Comparison of ENCODE assay signal across 9 cellular contexts in the genomic region with DNA sequence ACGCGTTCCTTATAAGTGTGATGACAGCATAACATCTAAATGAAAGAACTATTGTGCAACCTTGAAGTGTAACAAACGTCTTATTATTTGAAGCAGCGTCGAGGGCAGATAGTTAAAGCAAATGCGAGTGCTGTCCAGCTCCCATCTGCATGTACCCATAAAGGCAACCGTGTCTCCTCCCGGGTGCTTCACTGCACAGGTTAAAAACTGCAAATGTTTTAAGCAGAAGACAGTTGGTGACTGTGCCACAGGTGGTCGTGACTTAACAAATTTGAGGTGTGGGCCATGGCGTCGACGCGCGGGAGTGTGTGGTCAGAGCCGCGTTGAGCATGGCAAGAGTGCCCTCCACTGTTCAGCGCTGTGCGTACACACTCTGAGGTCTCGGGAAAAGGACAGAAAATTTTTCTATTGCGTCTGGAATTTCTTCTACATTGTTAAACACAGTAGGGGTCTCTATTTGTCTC. TPM values are rescaled to one million over a fixed set of nuclear protein-coding genes. Genes with fewer than 3 reads are reported as not detected.
DNase-seq lines count a peak whose midpoint lies in the region; ATAC-seq, FAIRE-seq and TF ChIP-seq lines count a peak whose summit lies in the region.
"Had no signal": no experiment of that assay in that cellular context is flagged by ENCODE, and none has a peak within 500 bp of the region (broad histone marks: within the 10 kb centered on the region; RNA-seq: fewer than 3 reads in every experiment).

No MANE protein-coding gene starts in this region.

- H3K9ac ChIP-seq in astrocyte (ENCODE audit: low read length) (no peak overlapping the region), HepG2 (ENCODE audit: insufficient read depth, low read depth, low read length) (no peak overlapping the region)

- H4K20me1 ChIP-seq in astrocyte (ENCODE audit: insufficient read depth, low read length) (peaks cover 5% of the 10 kb centered on the region), HepG2 (ENCODE audit: insufficient read depth, low read length) (no peaks in the 10 kb centered on the region)

- intact Hi-C loops in HepG2 (cut with micrococcal nuclease; ENCODE audit: unreplicated experiment) = loop anchor here (2.0 kb wide), 1 partner anchor 327 kb away; no protein-coding TSS in a partner anchor

- H3K9me3 Mint-ChIP-seq in astrocyte (ENCODE audit: unreplicated experiment) = no peaks in the 10 kb centered on the region

- TF ChIP-seq EP300 in HepG2 (IDR thresholded peaks at IDR 0.05; ENCODE audit: low read depth in 2 of 2, low read length in 2 of 2) = no peak
- no peak for TF ChIP-seq EP300 in HepG2 (CRISPR knock-in tag; IDR thresholded peaks at IDR 0.05; ENCODE audit: borderline replicate concordance)

- no peaks in the 10 kb centered on the region for H3K36me3 Mint-ChIP-seq in astrocyte (ENCODE audit: low read depth, unreplicated experiment)

- CTCF ChIA-PET in HepG2 (lab: Yijun Ruan, JAX; ENCODE audit: low intra/inter-chr PET ratio, low total read pairs) = interaction anchor here (0.6 to 1.5 kb wide), 3 partner anchors 326 to 1086 kb away, joined by 3 read pairs; no protein-coding TSS in a partner anchor

- H3K4me1 ChIP-seq in astrocyte (ENCODE audit: insufficient read depth, low read length) (peaks cover 11% of the 10 kb centered on the region), HepG2 (ENCODE audit: insufficient read depth, low read length) (no peaks in the 10 kb centered on the region)

- FAIRE-seq in astrocyte (lab: Jason Lieb, UNC) = no peak
- peak; percentile 49 for FAIRE-seq in HepG2 (lab: Jason Lieb, UNC)
- FAIRE-seq: colon had no signal

- POLR2A ChIA-PET in HepG2 (lab: Yijun Ruan, JAX) = no interaction called here

- peaks cover 11% of the 10 kb centered on the region for H3K4me1 Mint-ChIP-seq in astrocyte (ENCODE audit: low read depth, unreplicated experiment)

- peak; percentile 71 for TF ChIP-seq CTCF in astrocyte (IDR thresholded peaks at IDR 0.05; ENCODE audit: insufficient read depth, low read depth, low read length)
- peak; percentile 80 for TF ChIP-seq CTCF in HepG2 (CRISPR knock-in tag; IDR thresholded peaks at IDR 0.05)

- H3K4me2 ChIP-seq in astrocyte (ENCODE audit: low read length) = peak overlapping the region; percentile 84
- no peak overlapping the region for H3K4me2 ChIP-seq in HepG2 (ENCODE audit: low read depth, low read length)

- H3K27ac ChIP-seq in astrocyte (ENCODE audit: low read depth, low read length) (no peak overlapping the region), HepG2 (ENCODE audit: extremely low read length, insufficient read depth, low read length) (no peak overlapping the region)

- no peak for TF ChIP-seq POLR2A in HepG2 (IDR thresholded peaks at IDR 0.05; ENCODE audit: insufficient read depth in 1 of 2, low read depth in 2 of 2, low read length in 2 of 2)

- DNase-seq in DMS53 treated with DMSO at 0.1 percent for 48 hours (lab: John Stamatoyannopoulos, UW; ENCODE audit: unreplicated experiment) (peak; percentile 36), M059J (ENCODE audit: low read depth) (peak; percentile 21), astrocyte (ENCODE audit: low read depth) (peak; percentile 66), HepG2 (ENCODE audit: low spot score) (peak; percentile 17), EL (no peak), ureter (ENCODE audit: low spot score) (no peak)

- 28% methylated on average over 10 of the region's 20 CpGs for WGBS in HepG2 (ENCODE audit: low lambda C conversion rate)

- peak; percentile 30; the same call in 1 of the 2 replicates for TF ChIP-seq RAD21 in HepG2 (CRISPR knock-in tag; IDR thresholded peaks at IDR 0.05)

- H3K27me3 Mint-ChIP-seq in astrocyte (ENCODE audit: low read depth, unreplicated experiment) = peaks cover 4% of the 10 kb centered on the region

- H3K36me3 ChIP-seq in astrocyte (ENCODE audit: insufficient read depth, low read length) (no peaks in the 10 kb centered on the region), HepG2 (replicated peaks in 1 of 2; ENCODE audit: control insufficient read depth in 1 of 2, insufficient read depth in 2 of 2, low read length in 2 of 2) (no peaks in the 10 kb centered on the region)

- no peak overlapping the region for H2AFZ ChIP-seq in astrocyte (ENCODE audit: low read depth, low read length)
- no peak overlapping the region for H2AFZ ChIP-seq in HepG2 (ENCODE audit: low read length)

- peak overlapping the region; percentile 75 for H3K4me3 Mint-ChIP-seq in astrocyte (ENCODE audit: unreplicated experiment)

- peak overlapping the region; percentile 81 for H3K27ac Mint-ChIP-seq in astrocyte (ENCODE audit: unreplicated experiment)

- H3K79me2 ChIP-seq in astrocyte (ENCODE audit: insufficient read depth, low read length) (peaks cover 48% of the 10 kb centered on the region), HepG2 (ENCODE audit: insufficient read depth, low read length) (no peaks in the 10 kb centered on the region)

- H3K4me3 ChIP-seq in astrocyte (ENCODE audit: insufficient read depth, low read depth, low read length) = peak overlapping the region; percentile 56
- no peak overlapping the region for H3K4me3 ChIP-seq in HepG2 (replicated peaks in 1 of 3; ENCODE audit: insufficient read depth in 1 of 3, low read depth in 2 of 3, low read length in 3 of 3)

- peak; percentile 92 for ATAC-seq in HepG2
- no peak for ATAC-seq in GM18498 (IDR thresholded peaks at IDR 0.05; ENCODE audit: unreplicated experiment)
- ATAC-seq in activated CD4-positive, CD25-positive, alpha-beta regulatory T cell treated with anti-CD3 and anti-CD28 coated beads, Interleukin-2, amount 50 U/mL, for 24 hours = no peak

- H3K27me3 ChIP-seq in astrocyte (ENCODE audit: insufficient read depth, low read length) (peaks cover 36% of the 10 kb centered on the region), HepG2 (ENCODE audit: control insufficient read depth in 1 of 2, insufficient read depth in 2 of 2, low read length in 2 of 2) (peaks cover 0 to 9% of the 10 kb centered on the region in 2 experiments)

- BruUV-seq in HepG2 (replicated peaks; lab: Mats Ljungman, UMichigan) = no TSS peak

- in situ Hi-C loops in HepG2 (cut with HindIII; ENCODE audit: extremely low pct_ligation_motif_present, low pct_unique_long_range_greater_than_20kb) = loop anchor here (10.0 to 25.0 kb wide), 3 partner anchors 324 to 1221 kb away; no protein-coding TSS in a partner anchor

- no peaks in the 10 kb centered on the region for H3K9me3 ChIP-seq in astrocyte (ENCODE audit: insufficient read depth, low read depth, low read length)
- no peaks in the 10 kb centered on the region for H3K9me3 ChIP-seq in HepG2 (ENCODE audit: low read length)

TF ChIP-seq in HepG2, 621 proteins besides CTCF, POLR2A, EP300 and RAD21 (continues in another document):
- no peak for TF ChIP-seq ZNF274 (CRISPR knock-in tag; IDR thresholded peaks at IDR 0.05)
- no peak for TF ChIP-seq ZBTB7B (CRISPR knock-in tag; IDR thresholded peaks at IDR 0.05)

RNA-seq across cellular contexts. Expression of a gene that starts 6.4 kb away (rescaled TPM):
- not detected in 2 replicates for total RNA-seq in M059J (2014; rRNA removed; shearing (Covaris generic))
- 6.8 and 7.7 TPM in 2 replicates for total RNA-seq in astrocyte
- total RNA-seq in HepG2 (2016; rRNA removed; fragmentation: Illumina TruSeq; extraction: Trizol) = not detected in 2 replicates
- total RNA-seq in HepG2 (2016; cell fraction: cytosol; rRNA removed; fragmentation: Illumina TruSeq; extraction: Trizol; ENCODE audit: low read depth) = not detected in 2 replicates
- total RNA-seq in HepG2 (2016; cell fraction: insoluble cytoplasmic fraction; rRNA removed; fragmentation: Illumina TruSeq; extraction: Trizol) = not detected in 2 replicates
- not detected in 2 replicates for total RNA-seq in HepG2 (2016; cell fraction: membrane; rRNA removed; fragmentation: Illumina TruSeq; extraction: Trizol)
- not detected in 2 replicates for total RNA-seq in HepG2 (2016; cell fraction: nucleus; rRNA removed; fragmentation: Illumina TruSeq; extraction: Trizol)
- polyA plus RNA-seq in HepG2 (2011; rRNA removed) = not detected in 2 replicates
- not detected in 2 replicates for polyA plus RNA-seq in HepG2 (2011; cell fraction: cytosol; rRNA removed)
- polyA plus RNA-seq in HepG2 (2011; cell fraction: nucleus; rRNA removed) = not detected in 2 replicates
- not detected in 2 replicates for polyA plus RNA-seq in HepG2 (2012)
- polyA plus RNA-seq in HepG2 (2016; cell fraction: cytosol; fragmentation: Illumina TruSeq; extraction: Trizol; ENCODE audit: low read depth) = not detected in 2 replicates
- polyA plus RNA-seq in HepG2 (2016; cell fraction: insoluble cytoplasmic fraction; fragmentation: Illumina TruSeq; extraction: Trizol; ENCODE audit: low read depth) = not detected in 2 replicates
- polyA plus RNA-seq in HepG2 (2016; cell fraction: membrane; fragmentation: Illumina TruSeq; extraction: Trizol; ENCODE audit: low read depth) = not detected in 2 replicates
- not detected in 2 replicates for polyA plus RNA-seq in HepG2 (2016; cell fraction: nucleus; fragmentation: Illumina TruSeq; extraction: Trizol; ENCODE audit: insufficient read depth, low read depth)
- polyA minus RNA-seq in HepG2 (2011; rRNA and poly(A)+ RNA removed; ENCODE audit: low replicate concordance) = not detected in 2 replicates
- not detected in 2 replicates for polyA minus RNA-seq in HepG2 (2011; cell fraction: cytosol; rRNA and poly(A)+ RNA removed)
- not detected in 2 replicates for polyA minus RNA-seq in HepG2 (2011; cell fraction: nucleus; rRNA and poly(A)+ RNA removed)
- 0.44 TPM for total RNA-seq in ureter

Comparison
In these comparisons a context has a peak if more than half of its experiments do, and no peak if none do; other contexts are left out.
1. DNase-seq: peak in DMS53 treated with DMSO at 0.1 percent for 48 hours (single experiment), M059J (single experiment), astrocyte (single experiment) and HepG2 (single experiment); none in EL (single experiment) and ureter (single experiment).